Comparison of ENCODE assay signal across 1 cellular context in the genomic region with DNA sequence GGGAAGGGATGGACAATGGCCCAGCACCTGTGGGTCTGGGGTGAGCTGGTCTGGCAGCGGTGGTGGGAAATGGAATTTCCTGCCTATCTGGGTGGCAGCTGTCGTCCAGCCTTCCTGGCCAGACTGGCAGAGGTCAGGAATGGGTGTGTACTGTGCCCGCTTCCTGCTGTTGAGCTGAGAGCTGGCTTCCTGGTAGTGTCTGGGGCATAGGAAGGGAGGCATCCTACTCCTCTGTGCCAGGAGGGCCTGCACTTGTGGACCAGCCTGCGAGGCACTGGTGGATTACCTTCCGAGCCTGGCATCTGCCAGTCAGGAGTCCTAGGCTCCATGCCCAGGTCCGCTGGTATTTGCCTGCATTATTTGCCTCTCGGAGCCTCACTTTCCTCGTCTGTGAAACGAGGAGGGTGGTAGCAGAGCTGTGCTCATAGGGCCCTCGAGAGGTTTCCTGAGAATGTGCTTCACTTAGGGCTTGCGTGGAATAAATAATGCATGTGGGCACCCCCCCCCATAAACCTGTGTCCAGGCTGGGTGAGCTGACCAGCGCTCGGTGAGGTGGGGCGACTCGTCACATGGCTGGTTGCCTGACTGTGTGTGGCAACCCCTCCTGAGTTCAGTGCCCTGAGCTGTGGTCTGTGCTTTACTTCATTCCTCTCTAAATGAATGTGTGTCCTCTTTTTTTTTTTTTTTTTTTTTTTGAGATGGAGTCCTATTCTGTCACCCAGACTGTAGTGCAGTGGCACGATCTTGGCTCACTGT.
TF ChIP-seq lines count a peak whose summit lies in the region.

No MANE protein-coding gene starts in this region.

TF ChIP-seq in HepG2, 621 proteins besides CTCF, POLR2A, EP300 and RAD21:
- TF ChIP-seq, protein P1, sequence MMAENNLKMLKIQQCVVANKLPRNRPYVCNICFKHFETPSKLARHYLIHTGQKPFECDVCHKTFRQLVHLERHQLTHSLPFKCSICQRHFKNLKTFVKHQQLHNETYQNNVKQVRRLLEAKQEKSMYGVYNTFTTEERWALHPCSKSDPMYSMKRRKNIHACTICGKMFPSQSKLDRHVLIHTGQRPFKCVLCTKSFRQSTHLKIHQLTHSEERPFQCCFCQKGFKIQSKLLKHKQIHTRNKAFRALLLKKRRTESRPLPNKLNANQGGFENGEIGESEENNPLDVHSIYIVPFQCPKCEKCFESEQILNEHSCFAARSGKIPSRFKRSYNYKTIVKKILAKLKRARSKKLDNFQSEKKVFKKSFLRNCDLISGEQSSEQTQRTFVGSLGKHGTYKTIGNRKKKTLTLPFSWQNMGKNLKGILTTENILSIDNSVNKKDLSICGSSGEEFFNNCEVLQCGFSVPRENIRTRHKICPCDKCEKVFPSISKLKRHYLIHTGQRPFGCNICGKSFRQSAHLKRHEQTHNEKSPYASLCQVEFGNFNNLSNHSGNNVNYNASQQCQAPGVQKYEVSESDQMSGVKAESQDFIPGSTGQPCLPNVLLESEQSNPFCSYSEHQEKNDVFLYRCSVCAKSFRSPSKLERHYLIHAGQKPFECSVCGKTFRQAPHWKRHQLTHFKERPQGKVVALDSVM (CRISPR knock-in tag; IDR thresholded peaks at IDR 0.05): no peak
- TF ChIP-seq ZNF235 (CRISPR knock-in tag; IDR thresholded peaks at IDR 0.05; ENCODE audit: borderline replicate concordance): no peak
- TF ChIP-seq TCF7L2 (IDR thresholded peaks at IDR 0.05; ENCODE audit: low read depth, low read length): no peak
- TF ChIP-seq, protein P2, sequence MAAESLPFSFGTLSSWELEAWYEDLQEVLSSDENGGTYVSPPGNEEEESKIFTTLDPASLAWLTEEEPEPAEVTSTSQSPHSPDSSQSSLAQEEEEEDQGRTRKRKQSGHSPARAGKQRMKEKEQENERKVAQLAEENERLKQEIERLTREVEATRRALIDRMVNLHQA (CRISPR knock-in tag; IDR thresholded peaks at IDR 0.05): no peak
- TF ChIP-seq NFE2 (CRISPR knock-in tag; IDR thresholded peaks at IDR 0.05): no peak
- TF ChIP-seq, protein P3, sequence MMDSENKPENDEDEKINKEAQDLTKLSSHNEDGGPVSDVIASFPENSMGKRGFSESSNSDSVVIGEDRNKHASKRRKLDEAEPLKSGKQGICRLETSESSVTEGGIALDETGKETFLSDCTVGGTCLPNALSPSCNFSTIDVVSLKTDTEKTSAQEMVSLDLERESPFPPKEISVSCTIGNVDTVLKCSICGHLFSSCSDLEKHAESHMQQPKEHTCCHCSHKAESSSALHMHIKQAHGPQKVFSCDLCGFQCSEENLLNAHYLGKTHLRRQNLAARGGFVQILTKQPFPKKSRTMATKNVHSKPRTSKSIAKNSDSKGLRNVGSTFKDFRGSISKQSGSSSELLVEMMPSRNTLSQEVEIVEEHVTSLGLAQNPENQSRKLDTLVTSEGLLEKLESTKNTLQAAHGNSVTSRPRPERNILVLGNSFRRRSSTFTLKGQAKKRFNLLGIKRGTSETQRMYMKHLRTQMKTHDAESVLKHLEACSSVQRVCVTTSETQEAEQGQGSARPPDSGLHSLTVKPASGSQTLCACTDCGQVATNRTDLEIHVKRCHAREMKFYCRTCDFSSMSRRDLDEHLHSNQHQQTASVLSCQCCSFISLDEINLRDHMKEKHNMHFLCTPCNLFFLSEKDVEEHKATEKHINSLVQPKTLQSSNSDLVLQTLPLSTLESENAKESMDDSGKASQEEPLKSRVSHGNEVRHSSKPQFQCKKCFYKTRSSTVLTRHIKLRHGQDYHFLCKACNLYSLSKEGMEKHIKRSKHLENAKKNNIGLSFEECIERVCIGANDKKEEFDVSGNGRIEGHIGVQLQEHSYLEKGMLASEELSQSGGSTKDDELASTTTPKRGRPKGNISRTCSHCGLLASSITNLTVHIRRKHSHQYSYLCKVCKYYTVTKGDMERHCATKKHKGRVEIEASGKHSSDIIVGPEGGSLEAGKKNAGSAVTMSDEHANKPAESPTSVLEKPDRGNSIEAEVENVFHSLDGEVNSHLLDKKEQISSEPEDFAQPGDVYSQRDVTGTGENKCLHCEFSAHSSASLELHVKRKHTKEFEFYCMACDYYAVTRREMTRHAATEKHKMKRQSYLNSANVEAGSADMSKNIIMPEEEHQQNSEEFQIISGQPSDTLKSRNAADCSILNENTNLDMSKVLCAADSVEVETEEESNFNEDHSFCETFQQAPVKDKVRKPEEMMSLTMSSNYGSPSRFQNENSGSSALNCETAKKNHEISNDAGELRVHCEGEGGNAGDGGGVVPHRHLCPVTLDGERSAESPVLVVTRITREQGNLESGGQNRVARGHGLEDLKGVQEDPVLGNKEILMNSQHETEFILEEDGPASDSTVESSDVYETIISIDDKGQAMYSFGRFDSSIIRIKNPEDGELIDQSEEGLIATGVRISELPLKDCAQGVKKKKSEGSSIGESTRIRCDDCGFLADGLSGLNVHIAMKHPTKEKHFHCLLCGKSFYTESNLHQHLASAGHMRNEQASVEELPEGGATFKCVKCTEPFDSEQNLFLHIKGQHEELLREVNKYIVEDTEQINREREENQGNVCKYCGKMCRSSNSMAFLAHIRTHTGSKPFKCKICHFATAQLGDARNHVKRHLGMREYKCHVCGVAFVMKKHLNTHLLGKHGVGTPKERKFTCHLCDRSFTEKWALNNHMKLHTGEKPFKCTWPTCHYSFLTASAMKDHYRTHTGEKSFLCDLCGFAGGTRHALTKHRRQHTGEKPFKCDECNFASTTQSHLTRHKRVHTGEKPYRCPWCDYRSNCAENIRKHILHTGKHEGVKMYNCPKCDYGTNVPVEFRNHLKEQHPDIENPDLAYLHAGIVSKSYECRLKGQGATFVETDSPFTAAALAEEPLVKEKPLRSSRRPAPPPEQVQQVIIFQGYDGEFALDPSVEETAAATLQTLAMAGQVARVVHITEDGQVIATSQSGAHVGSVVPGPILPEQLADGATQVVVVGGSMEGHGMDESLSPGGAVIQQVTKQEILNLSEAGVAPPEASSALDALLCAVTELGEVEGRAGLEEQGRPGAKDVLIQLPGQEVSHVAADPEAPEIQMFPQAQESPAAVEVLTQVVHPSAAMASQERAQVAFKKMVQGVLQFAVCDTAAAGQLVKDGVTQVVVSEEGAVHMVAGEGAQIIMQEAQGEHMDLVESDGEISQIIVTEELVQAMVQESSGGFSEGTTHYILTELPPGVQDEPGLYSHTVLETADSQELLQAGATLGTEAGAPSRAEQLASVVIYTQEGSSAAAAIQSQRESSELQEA (CRISPR knock-in tag; IDR thresholded peaks at IDR 0.05; ENCODE audit: not compliant biosample characterization): no peak
- TF ChIP-seq, protein P4, sequence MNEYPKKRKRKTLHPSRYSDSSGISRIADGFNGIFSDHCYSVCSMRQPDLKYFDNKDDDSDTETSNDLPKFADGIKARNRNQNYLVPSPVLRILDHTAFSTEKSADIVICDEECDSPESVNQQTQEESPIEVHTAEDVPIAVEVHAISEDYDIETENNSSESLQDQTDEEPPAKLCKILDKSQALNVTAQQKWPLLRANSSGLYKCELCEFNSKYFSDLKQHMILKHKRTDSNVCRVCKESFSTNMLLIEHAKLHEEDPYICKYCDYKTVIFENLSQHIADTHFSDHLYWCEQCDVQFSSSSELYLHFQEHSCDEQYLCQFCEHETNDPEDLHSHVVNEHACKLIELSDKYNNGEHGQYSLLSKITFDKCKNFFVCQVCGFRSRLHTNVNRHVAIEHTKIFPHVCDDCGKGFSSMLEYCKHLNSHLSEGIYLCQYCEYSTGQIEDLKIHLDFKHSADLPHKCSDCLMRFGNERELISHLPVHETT (CRISPR knock-in tag; conservative IDR thresholded peaks at IDR 0.05): no peak
